Comparison of ENCODE assay signal across 8 cellular contexts in genomic region chr22:20606041-20606783, GRCh38.
DNase-seq lines count a peak whose midpoint lies in the region; ATAC-seq, FAIRE-seq and TF ChIP-seq lines count a peak whose summit lies in the region.

No MANE protein-coding gene starts in this region.

- no peaks in the 10 kb centered on the region for H3K27me3 Mint-ChIP-seq in chondrocyte (ENCODE audit: low read depth)

- H3K9me3 ChIP-seq in A673 (ENCODE audit: low read depth, low read length, poor library complexity, severe bottlenecking): no peaks in the 10 kb centered on the region

- H3K27ac Mint-ChIP-seq in chondrocyte (ENCODE audit: unreplicated experiment): no peak overlapping the region

- BruUV-seq in A673 (replicated peaks; lab: Mats Ljungman, UMichigan): no TSS peak

- POLR2A ChIA-PET in A673 (lab: Charles Lee; ENCODE audit: low non-redundant PET): no interaction called here

- DNase-seq in A673 (ENCODE audit: low spot score) (peak; percentile 70), GM18507 (ENCODE audit: extremely low spot score, insufficient read length, low read depth) (peak; percentile 54), NCI-H2171 treated with DMSO at 0.1 percent for 48 hours (lab: John Stamatoyannopoulos, UW) (peak; percentile 88), chondrocyte (ENCODE audit: low spot score) (no peak), lung microvascular endothelial cell (ENCODE audit: low read depth in 2 of 2) (peak; percentile 70 to 80)
- DNase-seq in stimulated activated CD8-positive, alpha-beta memory T cell treated with anti-CD3 and anti-CD28 coated beads, Interleukin-4, amount 100 ng/mL, for 1 hour (ENCODE audit: low read depth in 2 of 2, low spot score in 1 of 2): peak; percentile 29 to 40

- ATAC-seq in activated CD4-positive, CD25-positive, alpha-beta regulatory T cell treated with anti-CD3 and anti-CD28 coated beads, Interleukin-2, amount 50 U/mL, for 24 hours: peak; percentile 63 to 76
- no peak for ATAC-seq in HG03354 (IDR thresholded peaks at IDR 0.05; ENCODE audit: poor library complexity, severe bottlenecking, unreplicated experiment)

- peak; percentile 92 for FAIRE-seq in GM18507 (lab: Jason Lieb, UNC)

- intact Hi-C loops in A673 (cut with micrococcal nuclease; ENCODE audit: unreplicated experiment): loop anchor here (5.0 kb wide), 1 partner anchor 91 kb away; no protein-coding TSS in a partner anchor

- H3K36me3 ChIP-seq in A673 (ENCODE audit: insufficient read depth, low read length, poor library complexity, severe bottlenecking): no peaks in the 10 kb centered on the region

- no peaks in the 10 kb centered on the region for H3K4me1 Mint-ChIP-seq in chondrocyte (ENCODE audit: low read depth)

- CTCF ChIA-PET in A673 (lab: Charles Lee): no interaction called here

- H3K4me1 ChIP-seq in A673 (ENCODE audit: insufficient read depth, low read length, poor library complexity, severe bottlenecking): no peaks in the 10 kb centered on the region

- no peaks in the 10 kb centered on the region for H3K36me3 Mint-ChIP-seq in chondrocyte (ENCODE audit: low read depth)

- H3K4me3 Mint-ChIP-seq in chondrocyte (ENCODE audit: unreplicated experiment): no peak overlapping the region

- no peak overlapping the region for H3K27ac ChIP-seq in A673 (ENCODE audit: low read depth, low read length, poor library complexity, severe bottlenecking)

- no peaks in the 10 kb centered on the region for H3K9me3 Mint-ChIP-seq in chondrocyte (ENCODE audit: low read depth)

- TF ChIP-seq CTCF in A673 (conservative IDR thresholded peaks at IDR 0.05; ENCODE audit: low read depth, low read length) (peak; percentile 78), chondrocyte (IDR thresholded peaks at IDR 0.05) (peak; percentile 84)

- no peaks in the 10 kb centered on the region for H3K27me3 ChIP-seq in A673 (replicated peaks; ENCODE audit: insufficient read depth, low read depth, low read length, poor library complexity)

- H3K4me3 ChIP-seq in A673 (ENCODE audit: low read depth, low read length, poor library complexity, severe bottlenecking): no peak overlapping the region
